In the genomic region with DNA sequence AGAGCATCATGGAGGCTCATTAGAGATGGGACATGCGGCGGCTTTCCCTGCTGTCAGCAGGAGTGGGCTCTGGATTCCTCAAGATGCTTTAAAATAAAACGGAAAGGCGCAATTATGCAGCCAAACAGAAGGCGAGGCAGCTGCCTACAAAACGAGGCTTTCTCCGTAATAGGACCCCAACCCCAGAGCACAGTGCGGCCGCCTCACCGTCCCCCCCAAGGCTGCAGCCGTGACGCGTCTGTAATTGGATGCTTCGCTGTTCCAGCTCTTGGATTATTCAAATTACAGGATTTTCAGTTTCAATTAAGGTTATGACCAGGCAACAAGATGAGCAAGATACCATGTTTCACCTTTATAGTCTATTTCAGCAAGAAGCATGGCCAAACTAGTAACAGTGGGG, we compare ENCODE assay signal across 1 cellular context.
TF ChIP-seq lines count a peak whose summit lies in the region.

No MANE protein-coding gene starts in this region.

TF ChIP-seq in GM12878, 131 proteins besides CTCF, POLR2A, EP300 and RAD21:
- no peak for TF ChIP-seq RAD51 (IDR thresholded peaks at IDR 0.05)
- TF ChIP-seq BHLHE40 (IDR thresholded peaks at IDR 0.05; ENCODE audit: borderline replicate concordance in 1 of 2, low read depth in 2 of 2, low read length in 1 of 2): no peak
- no peak for TF ChIP-seq ZNF24 (IDR thresholded peaks at IDR 0.05)
- no peak for TF ChIP-seq CREB1 (IDR thresholded peaks at IDR 0.05; ENCODE audit: low read depth)
- no peak for TF ChIP-seq SIX5 (IDR thresholded peaks at IDR 0.05; ENCODE audit: low read depth, low read length, severe bottlenecking)
- TF ChIP-seq CHD4 (IDR thresholded peaks at IDR 0.05): no peak
- no peak for TF ChIP-seq ZNF622 (IDR thresholded peaks at IDR 0.05)
